Comparison of ENCODE assay signal across 8 cellular contexts in genomic region chr6:158517581-158517980, GRCh38. TPM values are rescaled to one million over a fixed set of nuclear protein-coding genes. Genes with fewer than 3 reads are reported as not detected.
DNase-seq lines count a peak whose midpoint lies in the region; ATAC-seq, FAIRE-seq and TF ChIP-seq lines count a peak whose summit lies in the region.
"Had no signal": no experiment of that assay in that cellular context is flagged by ENCODE, and none has a peak within 500 bp of the region (broad histone marks: within the 10 kb centered on the region; RNA-seq: fewer than 3 reads in every experiment).

No MANE protein-coding gene starts in this region.

- H3K9me3 ChIP-seq in PC-3 (ENCODE audit: low read length): no peaks in the 10 kb centered on the region
- H3K9me3 ChIP-seq in transverse colon: no peaks in the 10 kb centered on the region

- peak overlapping the region; percentile 83 for H3K4me2 ChIP-seq in PC-3 (ENCODE audit: low read length)

- no peak overlapping the region for H2AFZ ChIP-seq in PC-3 (ENCODE audit: low read length)

- no peaks in the 10 kb centered on the region for H3K79me2 ChIP-seq in PC-3 (ENCODE audit: low read length)

- POLR2A ChIA-PET in PC-3 (lab: Charles Lee; ENCODE audit: unreplicated experiment): no interaction called here

- H3K4me1 ChIP-seq in PC-3 (ENCODE audit: insufficient read depth, low read length) (peaks cover 6% of the 10 kb centered on the region; the same call in 1 of the 2 replicates), transverse colon (peaks cover 0 to 10% (median 4%) of the 10 kb centered on the region in 4 donors)

- no peaks in the 10 kb centered on the region for H3K27me3 ChIP-seq in PC-3 (ENCODE audit: low read length)
- peaks cover 45% of the 10 kb centered on the region for H3K27me3 ChIP-seq in transverse colon

- H3K4me1 Mint-ChIP-seq in natural killer cell: peaks cover 43 to 44% of the 10 kb centered on the region in 2 donors

- intact Hi-C loops in PC-3 (cut with micrococcal nuclease): no loop called here
- intact Hi-C loops in natural killer cell (cut with micrococcal nuclease): no loop called here
- intact Hi-C loops in transverse colon (cut with DNase I; ENCODE audit: low total_unique reads): no loop called here

- TF ChIP-seq EP300 in transverse colon (IDR thresholded peaks at IDR 0.05; ENCODE audit: low read depth): no peak

- no TSS peak for BruUV-seq in PC-3 (replicated peaks; lab: Mats Ljungman, UMichigan)

- H3K9ac ChIP-seq in PC-3 (ENCODE audit: low read length): no peak overlapping the region

- CTCF ChIA-PET in PC-3 (lab: Charles Lee): no interaction called here

- ATAC-seq in GM18505 (IDR thresholded peaks at IDR 0.05; ENCODE audit: unreplicated experiment): peak; percentile 44
- ATAC-seq in GM21825 (IDR thresholded peaks at IDR 0.05; ENCODE audit: unreplicated experiment): peak; percentile 49
- no peak for ATAC-seq in PC-3
- peak in 2 of 3 donors; percentile 58 to 61 for ATAC-seq in natural killer cell

- no peaks in the 10 kb centered on the region for H3K36me3 ChIP-seq in PC-3 (ENCODE audit: low read depth, low read length)
- H3K36me3 ChIP-seq in transverse colon: no peaks in the 10 kb centered on the region

- WGBS in transverse colon (ENCODE audit: low coverage in 1 of 2), 2 donors: 59% methylated on average over 5 of the region's 5 CpGs; no CpG with 5 or more reads in 1 of the 2 donors

- H3K4me3 ChIP-seq in PC-3 (ENCODE audit: low read length) (no peak overlapping the region), transverse colon (no peak overlapping the region)

- DNase-seq in PC-3: no peak
- no peak for DNase-seq in natural killer cell
- DNase-seq in HTR-8/SVneo (ENCODE audit: insufficient read length, low spot score): no peak
- no peak for DNase-seq in NCI-H748 treated with DMSO at 0.1 percent for 48 hours (lab: John Stamatoyannopoulos, UW)
- no peak for DNase-seq in transverse colon
- DNase-seq: GOT3 had no signal

- no peaks in the 10 kb centered on the region for H3K36me3 Mint-ChIP-seq in natural killer cell

- H3F3A ChIP-seq in PC-3 (ENCODE audit: low read length, unreplicated experiment): no peaks in the 10 kb centered on the region

- H3K27ac ChIP-seq in PC-3 (ENCODE audit: low read length) (no peak overlapping the region), transverse colon (no peak overlapping the region)

- peaks cover 19 to 36% of the 10 kb centered on the region in 2 donors for H3K27me3 Mint-ChIP-seq in natural killer cell (ENCODE audit: low read depth in 2 of 2)

- no peak for FAIRE-seq in HTR-8/SVneo (lab: Jason Lieb, UNC)

- TF ChIP-seq POLR2A in GM18505 (IDR thresholded peaks at IDR 0.05; ENCODE audit: borderline replicate concordance, extremely low read depth, insufficient read depth, insufficient read length): no peak
- TF ChIP-seq POLR2A in transverse colon (IDR thresholded peaks at IDR 0.05): no peak

- peak overlapping the region; percentile 80 for H3K4me3 Mint-ChIP-seq in natural killer cell

- no peaks in the 10 kb centered on the region for H3K9me2 ChIP-seq in PC-3 (replicated peaks; ENCODE audit: low read length)

- in situ Hi-C loops in transverse colon (cut with MboI; ENCODE audit: low pct_ligation_motif_present in 1 of 4, low pct_unique_long_range_greater_than_20kb in 1 of 4, low sequenced_read_pairs in 3 of 4): no loop called here

- TF ChIP-seq CTCF in PC-3 (conservative IDR thresholded peaks at IDR 0.05; ENCODE audit: low read depth, low read length) (no peak), natural killer cell (IDR thresholded peaks at IDR 0.05) (no peak), transverse colon (IDR thresholded peaks at IDR 0.05) (no peak)

- H3K27ac Mint-ChIP-seq in natural killer cell: peak overlapping the region in 1 of 2 donors; percentile 74

- H3K9me3 Mint-ChIP-seq in natural killer cell: no peaks in the 10 kb centered on the region

- H4K20me1 ChIP-seq in PC-3 (ENCODE audit: low read length): no peaks in the 10 kb centered on the region

RNA-seq across cellular contexts. Expression of gene TMEM181, which starts 42.3 kb away (rescaled TPM):
- 10.4 and 13.7 TPM in 2 replicates for total RNA-seq in PC-3 (2014; rRNA removed)
- total RNA-seq in natural killer cell: 10 to 100 TPM; 44.8 to 60.9 (median 45.0) TPM
- total RNA-seq in transverse colon: 10 to 100 TPM; 15.7 to 41.3 (median 34.2) TPM
